1 cellular context compared by ENCODE assay signal in the genomic region with DNA sequence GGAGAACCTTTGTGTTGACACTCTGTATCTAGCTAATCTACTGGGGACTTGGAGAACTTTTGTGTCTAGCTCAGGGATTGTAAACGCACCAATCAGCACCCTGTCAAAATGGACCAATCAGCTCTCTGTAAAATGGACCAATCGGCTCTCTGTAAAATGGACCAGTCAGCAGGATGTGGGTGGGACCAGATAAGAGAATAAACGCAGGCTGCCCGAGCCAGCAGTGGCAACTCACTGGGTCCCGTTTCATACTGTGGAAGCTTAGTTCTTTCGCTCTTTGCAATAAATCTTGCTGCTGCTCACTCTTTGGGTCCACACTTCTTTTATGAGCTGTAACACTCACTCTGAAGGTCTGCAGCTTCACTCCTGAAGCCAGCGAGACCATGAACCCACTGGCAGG.
TF ChIP-seq lines count a peak whose summit lies in the region.

No MANE protein-coding gene starts in this region.

TF ChIP-seq in A549, 52 proteins besides CTCF, POLR2A, EP300 and RAD21:
- TF ChIP-seq MAFK (IDR thresholded peaks at IDR 0.05; ENCODE audit: partially characterized antibody) = peak; percentile 67
